Comparison of ENCODE assay signal across 9 cellular contexts in the genomic region with DNA sequence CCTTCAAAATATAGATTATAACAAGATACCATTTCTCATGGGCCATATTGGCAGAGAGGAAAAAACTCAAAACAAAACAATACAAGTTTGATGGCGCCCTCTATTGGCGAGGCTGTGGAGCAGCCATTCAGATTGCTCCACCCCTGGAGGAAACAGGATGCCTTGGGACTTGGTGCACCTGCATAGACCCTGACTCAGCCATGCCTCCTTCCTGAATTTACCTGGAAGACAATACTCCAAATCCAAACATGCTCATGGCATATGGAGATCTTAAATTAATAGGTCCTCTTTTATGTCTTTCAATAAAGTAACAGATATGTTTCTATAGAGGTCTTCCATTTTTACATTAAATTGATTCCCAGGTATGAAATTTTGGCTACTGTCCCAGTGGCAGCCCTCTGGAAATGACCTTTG.
DNase-seq lines count a peak whose midpoint lies in the region; ATAC-seq and TF ChIP-seq lines count a peak whose summit lies in the region.
"Had no signal": no experiment of that assay in that cellular context is flagged by ENCODE, and none has a peak within 500 bp of the region (broad histone marks: within the 10 kb centered on the region; RNA-seq: fewer than 3 reads in every experiment).

No MANE protein-coding gene starts in this region.

- H3K27me3 ChIP-seq in left ventricle myocardium inferior (ENCODE audit: low read depth), result peaks cover 17% of the 10 kb centered on the region

- no peak overlapping the region for H3K4me3 ChIP-seq in left ventricle myocardium inferior

- intact Hi-C loops in left ventricle myocardium inferior (cut with micrococcal nuclease), result no loop called here
- intact Hi-C loops in left ventricle myocardium superior (cut with micrococcal nuclease), result no loop called here

- H3K4me3 Mint-ChIP-seq in naive thymus-derived CD8-positive, alpha-beta T cell, result peak overlapping the region in 4 of 10 donors; percentile 28 to 57 (median 48)
- H3K4me3 Mint-ChIP-seq in type B pancreatic cell, result no peak overlapping the region
- H3K4me3 Mint-ChIP-seq: memory B cell had no signal

- DNase-seq in left ventricle myocardium inferior, result no peak
- no peak for DNase-seq in left ventricle myocardium superior
- DNase-seq in NCI-H2171 treated with DMSO at 0.1 percent for 48 hours (lab: John Stamatoyannopoulos, UW), result peak; percentile 57
- DNase-seq in activated CD4-positive, CD25-positive, alpha-beta regulatory T cell treated with anti-CD3 and anti-CD28 coated beads, Interleukin-2, amount 50 U/mL, for 72 hours, result peak; percentile 50
- DNase-seq in cerebellar cortex (ENCODE audit: low spot score), result peak; percentile 55
- peak; percentile 61 to 85 (median 74) for DNase-seq in naive thymus-derived CD8-positive, alpha-beta T cell
- no peak for DNase-seq in type B pancreatic cell (ENCODE audit: extremely low spot score, unreplicated experiment)

- H3K27me3 Mint-ChIP-seq in naive thymus-derived CD8-positive, alpha-beta T cell, result no peaks in the 10 kb centered on the region
- no peaks in the 10 kb centered on the region for H3K27me3 Mint-ChIP-seq in type B pancreatic cell

- peaks cover 34 to 82% (median 72%) of the 10 kb centered on the region in 4 donors for H3K4me1 Mint-ChIP-seq in naive thymus-derived CD8-positive, alpha-beta T cell
- H3K4me1 Mint-ChIP-seq in type B pancreatic cell (ENCODE audit: unreplicated experiment), result peaks cover 13% of the 10 kb centered on the region
- H3K4me1 Mint-ChIP-seq: memory B cell had no signal

- no peaks in the 10 kb centered on the region for H3K36me3 ChIP-seq in left ventricle myocardium inferior

- no peak overlapping the region for H3K27ac ChIP-seq in left ventricle myocardium inferior (replicated peaks)

- no peaks in the 10 kb centered on the region for H3K9me3 Mint-ChIP-seq in naive thymus-derived CD8-positive, alpha-beta T cell
- no peaks in the 10 kb centered on the region for H3K9me3 Mint-ChIP-seq in type B pancreatic cell
- H3K9me3 Mint-ChIP-seq: memory B cell had no signal

- H3K9me3 ChIP-seq in left ventricle myocardium inferior (replicated peaks), result no peaks in the 10 kb centered on the region

- peaks cover 0 to 17% (median 0%) of the 10 kb centered on the region in 3 donors for H3K36me3 Mint-ChIP-seq in naive thymus-derived CD8-positive, alpha-beta T cell
- H3K36me3 Mint-ChIP-seq in type B pancreatic cell, result no peaks in the 10 kb centered on the region
- H3K36me3 Mint-ChIP-seq: memory B cell had no signal

- no peak for ATAC-seq in left ventricle myocardium superior
- peak; percentile 58 to 60 for ATAC-seq in naive thymus-derived CD8-positive, alpha-beta T cell
- ATAC-seq in GM21447 (IDR thresholded peaks at IDR 0.05; ENCODE audit: unreplicated experiment), result no peak

- H3K4me1 ChIP-seq in left ventricle myocardium inferior, result peaks cover 4% of the 10 kb centered on the region

- peak overlapping the region in 9 of 10 donors; percentile 67 to 91 (median 84) for H3K27ac Mint-ChIP-seq in naive thymus-derived CD8-positive, alpha-beta T cell
- no peak overlapping the region for H3K27ac Mint-ChIP-seq in type B pancreatic cell
- H3K27ac Mint-ChIP-seq: memory B cell had no signal

- POLR2A ChIA-PET in naive thymus-derived CD8-positive, alpha-beta T cell (lab: Charles Lee), result interaction anchor here (1.8 to 2.7 kb wide), 3 partner anchors 38 to 90 kb away, joined by 5 to 9 read pairs (median 7); a partner anchor contains a TSS

- TF ChIP-seq CTCF in left ventricle myocardium inferior (IDR thresholded peaks at IDR 0.05; ENCODE audit: borderline replicate concordance), result peak; percentile 61
- TF ChIP-seq CTCF in type B pancreatic cell (conservative IDR thresholded peaks at IDR 0.05), result peak; percentile 85

Comparison
In these comparisons a context has a peak if more than half of its experiments do, and no peak if none do; other contexts are left out.
1. DNase-seq: peak in NCI-H2171 treated with DMSO at 0.1 percent for 48 hours (single experiment), activated CD4-positive, CD25-positive, alpha-beta regulatory T cell treated with anti-CD3 and anti-CD28 coated beads, Interleukin-2, amount 50 U/mL, for 72 hours (single experiment), cerebellar cortex (single experiment) and naive thymus-derived CD8-positive, alpha-beta T cell (10 of 10); none in left ventricle myocardium inferior (single experiment), left ventricle myocardium superior (single experiment) and type B pancreatic cell (single experiment).
2. ATAC-seq: peak in naive thymus-derived CD8-positive, alpha-beta T cell (2 of 2); none in left ventricle myocardium superior (single experiment) and GM21447 (single experiment).